Comparison of ENCODE assay signal across 8 cellular contexts in genomic region chr17:81566461-81567126, GRCh38. TPM values are rescaled to one million over a fixed set of nuclear protein-coding genes. Genes with fewer than 3 reads are reported as not detected.
DNase-seq lines count a peak whose midpoint lies in the region; ATAC-seq, FAIRE-seq and TF ChIP-seq lines count a peak whose summit lies in the region.

No MANE protein-coding gene starts in this region.

- H3K4me1 ChIP-seq in breast epithelium (peaks cover 12 to 19% of the 10 kb centered on the region in 2 donors), upper lobe of left lung (peaks cover 21 to 35% (median 27%) of the 10 kb centered on the region in 4 donors)

- H3K27ac ChIP-seq in breast epithelium, result peak overlapping the region; percentile 77 to 89
- peak overlapping the region; percentile 63 to 79 (median 74) for H3K27ac ChIP-seq in upper lobe of left lung

- FAIRE-seq in G401.6 (lab: Jason Lieb, UNC), result peak; percentile 64

- no peaks in the 10 kb centered on the region for H3K9me3 ChIP-seq in breast epithelium
- no peaks in the 10 kb centered on the region for H3K9me3 ChIP-seq in upper lobe of left lung

- WGBS in upper lobe of left lung, 2 donors, result 7 to 12% methylated on average over 8 of the region's 8 CpGs

- intact Hi-C loops in breast epithelium (cut with DNase I; ENCODE audit: low total_unique reads), result no loop called here

- TF ChIP-seq CTCF in breast epithelium (IDR thresholded peaks at IDR 0.05), result no peak
- TF ChIP-seq CTCF in upper lobe of left lung (IDR thresholded peaks at IDR 0.05), result no peak

- H3K4me3 ChIP-seq in breast epithelium (peak overlapping the region in 2 of 3 donors; percentile 20 to 54), upper lobe of left lung (peak overlapping the region in 2 of 4 donors; percentile 11 to 17)

- H3K36me3 ChIP-seq in breast epithelium (peaks cover 7% of the 10 kb centered on the region), upper lobe of left lung (peaks cover 34 to 98% (median 84%) of the 10 kb centered on the region in 4 donors)

- peak; percentile 75 for ATAC-seq in left lobe of liver
- ATAC-seq in upper lobe of left lung (ENCODE audit: low FRiP score in 2 of 2), result peak; percentile 72 to 86
- no peak for ATAC-seq in GM21367 (IDR thresholded peaks at IDR 0.05; ENCODE audit: unreplicated experiment)
- ATAC-seq in HG02588 (IDR thresholded peaks at IDR 0.05; ENCODE audit: unreplicated experiment), result no peak

- DNase-seq in NCI-H2171 (lab: John Stamatoyannopoulos, UW) (peak; percentile 78), breast epithelium (ENCODE audit: low spot score in 2 of 2) (peak; percentile 45 to 79), left lobe of liver (ENCODE audit: low spot score) (peak; percentile 77), upper lobe of left lung (peak in 1 of 2 donors; percentile 60)
- no peak for DNase-seq in activated CD4-positive, CD25-positive, alpha-beta regulatory T cell (lab: John Stamatoyannopoulos, UW)

- TF ChIP-seq POLR2A in breast epithelium (IDR thresholded peaks at IDR 0.05) (no peak), upper lobe of left lung (IDR thresholded peaks at IDR 0.05) (no peak)

- H3K27me3 ChIP-seq in breast epithelium (no peaks in the 10 kb centered on the region), upper lobe of left lung (no peaks in the 10 kb centered on the region)

- no peak for TF ChIP-seq EP300 in upper lobe of left lung (IDR thresholded peaks at IDR 0.05)

RNA-seq across cellular contexts. Expression of gene FAAP100, which starts 14.4 kb away (rescaled TPM):
- total RNA-seq in breast epithelium (10 to 100 TPM; 13.0 to 23.1 (median 20.6) TPM), left lobe of liver (18.9 TPM), upper lobe of left lung (10 to 100 TPM; 22.0 to 70.2 (median 32.5) TPM)

RNA-seq across cellular contexts. Expression of gene FSCN2, which starts 38.4 kb away (rescaled TPM):
- total RNA-seq in breast epithelium (1 to 10 TPM in 2 of 3 donors, under 1 TPM in 1; 0.48 to 3.2 (median 1.6) TPM), left lobe of liver (0.18 TPM), upper lobe of left lung (10 to 100 TPM in 1 of 6 donors, 1 to 10 TPM in 5; 2.7 to 37.7 (median 3.9) TPM)

RNA-seq across cellular contexts. Expression of gene ACTG1, which starts 54.0 kb away (rescaled TPM):
- 1,000 to 10,000 TPM; 2,222 to 2,764 (median 2,750) TPM for total RNA-seq in breast epithelium
- total RNA-seq in left lobe of liver, result 264 TPM
- 1,000 to 10,000 TPM in 5 of 6 donors, 100 to 1,000 TPM in 1; 902 to 3,864 (median 2,097) TPM for total RNA-seq in upper lobe of left lung

Comparison
In these comparisons a context has a peak if more than half of its experiments do, and no peak if none do; other contexts are left out.
1. DNase-seq: peak in NCI-H2171 (single experiment), breast epithelium (2 of 2) and left lobe of liver (single experiment); none in activated CD4-positive, CD25-positive, alpha-beta regulatory T cell (0 of 4).
2. ATAC-seq: peak in left lobe of liver (single experiment) and upper lobe of left lung (2 of 2); none in GM21367 (single experiment) and HG02588 (single experiment).